In genomic region chrX:154981116-154981411, GRCh38 we compare ENCODE assay signal across 10 cellular contexts. TPM values are rescaled to one million over a fixed set of nuclear protein-coding genes. Genes with fewer than 3 reads are reported as not detected.
DNase-seq lines count a peak whose midpoint lies in the region; ATAC-seq and TF ChIP-seq lines count a peak whose summit lies in the region.
"Had no signal": no experiment of that assay in that cellular context is flagged by ENCODE, and none has a peak within 500 bp of the region (broad histone marks: within the 10 kb centered on the region; RNA-seq: fewer than 3 reads in every experiment).

No MANE protein-coding gene starts in this region.

- H3K9me2 ChIP-seq in PC-9 (ENCODE audit: insufficient read depth) = no peaks in the 10 kb centered on the region

- H3K4me1 ChIP-seq in PC-9 (replicated peaks; ENCODE audit: insufficient read depth) (no peaks in the 10 kb centered on the region), upper lobe of left lung (peaks cover 0 to 7% (median 2%) of the 10 kb centered on the region in 4 donors)

- no peak overlapping the region for H3K27ac Mint-ChIP-seq in activated naive CD4-positive, alpha-beta T cell treated with anti-CD3 and anti-CD28 coated beads, Interleukin-2, amount 50 U/mL, for 24 hours
- peak overlapping the region in 1 of 2 donors; percentile 84 for H3K27ac Mint-ChIP-seq in activated naive CD4-positive, alpha-beta T cell treated with anti-CD3 and anti-CD28 coated beads, Interleukin-2, amount 50 U/mL, for 72 hours

- intact Hi-C loops in PC-9 (cut with micrococcal nuclease; ENCODE audit: unreplicated experiment) = loop anchor here (1.0 to 10.0 kb wide), 6 partner anchors 76 to 839 kb away; partner anchors contain the start of gene VBP1

- CTCF ChIA-PET in PC-9 (lab: Charles Lee) = no interaction called here

- H3K9me3 ChIP-seq in PC-9 (ENCODE audit: insufficient read depth, low read depth) = no peaks in the 10 kb centered on the region
- H3K9me3 ChIP-seq in upper lobe of left lung = no peaks in the 10 kb centered on the region
- H3K9me3 ChIP-seq: neutrophil had no signal

- no peaks in the 10 kb centered on the region for H4K20me1 ChIP-seq in PC-9 (ENCODE audit: insufficient read depth)

- WGBS in upper lobe of left lung, 2 donors = 37 to 56% methylated on average over 2 to 6 of the region's 6 CpGs

- TF ChIP-seq POLR2A in upper lobe of left lung (IDR thresholded peaks at IDR 0.05) = no peak

- no peak for ATAC-seq in activated naive CD4-positive, alpha-beta T cell treated with anti-CD3 and anti-CD28 coated beads, Interleukin-2, amount 50 U/mL, for 72 hours
- no peak for ATAC-seq in upper lobe of left lung (ENCODE audit: low FRiP score in 2 of 2)

- H3K36me3 Mint-ChIP-seq in activated naive CD4-positive, alpha-beta T cell treated with anti-CD3 and anti-CD28 coated beads, Interleukin-2, amount 50 U/mL, for 24 hours = no peaks in the 10 kb centered on the region
- peaks cover 0 to 6% of the 10 kb centered on the region in 2 donors for H3K36me3 Mint-ChIP-seq in activated naive CD4-positive, alpha-beta T cell treated with anti-CD3 and anti-CD28 coated beads, Interleukin-2, amount 50 U/mL, for 72 hours

- peak overlapping the region; percentile 52; the same call in 1 of the 2 replicates for H3K4me3 ChIP-seq in PC-9
- peak overlapping the region; percentile 61 for H3K4me3 ChIP-seq in fibroblast of villous mesenchyme (ENCODE audit: low read depth, low read length)
- peak overlapping the region in 3 of 4 donors; percentile 26 to 45 (median 38) for H3K4me3 ChIP-seq in upper lobe of left lung

- POLR2A ChIA-PET in PC-9 (lab: Charles Lee; ENCODE audit: unreplicated experiment) = no interaction called here

- peaks cover 10% of the 10 kb centered on the region for H3K4me1 Mint-ChIP-seq in activated naive CD4-positive, alpha-beta T cell treated with anti-CD3 and anti-CD28 coated beads, Interleukin-2, amount 50 U/mL, for 24 hours

- no peaks in the 10 kb centered on the region for H3K27me3 Mint-ChIP-seq in activated naive CD4-positive, alpha-beta T cell treated with anti-CD3 and anti-CD28 coated beads, Interleukin-2, amount 50 U/mL, for 24 hours

- H3K36me3 ChIP-seq in PC-9 (ENCODE audit: low read depth) (no peaks in the 10 kb centered on the region), upper lobe of left lung (no peaks in the 10 kb centered on the region)
- H3K36me3 ChIP-seq: neutrophil had no signal

- BruUV-seq in PC-9 (replicated peaks; lab: Mats Ljungman, UMichigan) = no TSS peak

- no peaks in the 10 kb centered on the region for H3F3A ChIP-seq in PC-9 (ENCODE audit: insufficient read depth, low read depth)

- DNase-seq in activated naive CD4-positive, alpha-beta T cell treated with anti-CD3 and anti-CD28 coated beads, Interleukin-2, amount 50 U/mL, for 72 hours (ENCODE audit: low spot score in 2 of 2) = no peak
- DNase-seq in PC-9 = no peak
- no peak for DNase-seq in fibroblast of villous mesenchyme (ENCODE audit: low read depth)
- DNase-seq in upper lobe of left lung = no peak
- DNase-seq in AG08395 (ENCODE audit: low spot score) = no peak
- DNase-seq in A172 (ENCODE audit: low spot score) = no peak
- DNase-seq in NCI-H82 (lab: John Stamatoyannopoulos, UW) = no peak

- H3K79me2 ChIP-seq in PC-9 (ENCODE audit: low read depth) = no peaks in the 10 kb centered on the region

- peak overlapping the region; percentile 71 for H3K4me3 Mint-ChIP-seq in activated naive CD4-positive, alpha-beta T cell treated with anti-CD3 and anti-CD28 coated beads, Interleukin-2, amount 50 U/mL, for 24 hours

- peak overlapping the region; percentile 75 for H3K4me2 ChIP-seq in PC-9

- peak overlapping the region; percentile 49; the same call in 1 of the 2 replicates for H2AFZ ChIP-seq in PC-9

- H3K27me3 ChIP-seq in PC-9 (ENCODE audit: insufficient read depth, low read depth) (no peaks in the 10 kb centered on the region), upper lobe of left lung (no peaks in the 10 kb centered on the region)
- H3K27me3 ChIP-seq: neutrophil had no signal

- TF ChIP-seq CTCF in PC-9 (conservative IDR thresholded peaks at IDR 0.05) (peak; percentile 17; the same call in 1 of the 2 replicates), fibroblast of villous mesenchyme (IDR thresholded peaks at IDR 0.05; ENCODE audit: insufficient read depth, low read depth, low read length) (no peak), upper lobe of left lung (IDR thresholded peaks at IDR 0.05) (no peak)

- no peaks in the 10 kb centered on the region for H3K9me3 Mint-ChIP-seq in activated naive CD4-positive, alpha-beta T cell treated with anti-CD3 and anti-CD28 coated beads, Interleukin-2, amount 50 U/mL, for 24 hours
- peaks cover 0 to 5% of the 10 kb centered on the region in 2 donors for H3K9me3 Mint-ChIP-seq in activated naive CD4-positive, alpha-beta T cell treated with anti-CD3 and anti-CD28 coated beads, Interleukin-2, amount 50 U/mL, for 72 hours
- H3K9me3 Mint-ChIP-seq: activated T-cell treated with anti-CD3 and anti-CD28 coated beads, Interleukin-2, amount 50 U/mL, for 24 hours had no signal

- H3K27ac ChIP-seq in PC-9 (no peak overlapping the region), upper lobe of left lung (no peak overlapping the region)

- no peak for TF ChIP-seq EP300 in upper lobe of left lung (IDR thresholded peaks at IDR 0.05)

RNA-seq across cellular contexts. Expression of gene F8, which starts 41.5 kb away (rescaled TPM):
- total RNA-seq in activated naive CD4-positive, alpha-beta T cell treated with anti-CD3 and anti-CD28 coated beads, Interleukin-2, amount 50 U/mL, for 72 hours = 1 to 10 TPM; 5.6 to 5.8 TPM
- total RNA-seq in PC-9 (2021) (13.8 and 15.2 TPM in 2 replicates), fibroblast of villous mesenchyme (2.2 and 2.3 TPM in 2 replicates), upper lobe of left lung (10 to 100 TPM in 5 of 6 donors, 1 to 10 TPM in 1; 4.3 to 47.1 (median 21.7) TPM)
- 18.4 and 19.9 TPM in 2 replicates for total RNA-seq in A172 (2014; rRNA removed; shearing (Covaris generic))

RNA-seq across cellular contexts. Expression of gene FUNDC2, which starts 45.6 kb away (rescaled TPM):
- total RNA-seq in activated naive CD4-positive, alpha-beta T cell treated with anti-CD3 and anti-CD28 coated beads, Interleukin-2, amount 50 U/mL, for 72 hours = 10 to 100 TPM; 62.2 to 95.1 TPM
- total RNA-seq in PC-9 (2021) (90.6 and 108 TPM in 2 replicates), fibroblast of villous mesenchyme (27.7 and 31.5 TPM in 2 replicates), upper lobe of left lung (10 to 100 TPM; 18.3 to 93.9 (median 50.2) TPM)
- total RNA-seq in A172 (2014; rRNA removed; shearing (Covaris generic)) = 98.9 and 102 TPM in 2 replicates
